In the genomic region with DNA sequence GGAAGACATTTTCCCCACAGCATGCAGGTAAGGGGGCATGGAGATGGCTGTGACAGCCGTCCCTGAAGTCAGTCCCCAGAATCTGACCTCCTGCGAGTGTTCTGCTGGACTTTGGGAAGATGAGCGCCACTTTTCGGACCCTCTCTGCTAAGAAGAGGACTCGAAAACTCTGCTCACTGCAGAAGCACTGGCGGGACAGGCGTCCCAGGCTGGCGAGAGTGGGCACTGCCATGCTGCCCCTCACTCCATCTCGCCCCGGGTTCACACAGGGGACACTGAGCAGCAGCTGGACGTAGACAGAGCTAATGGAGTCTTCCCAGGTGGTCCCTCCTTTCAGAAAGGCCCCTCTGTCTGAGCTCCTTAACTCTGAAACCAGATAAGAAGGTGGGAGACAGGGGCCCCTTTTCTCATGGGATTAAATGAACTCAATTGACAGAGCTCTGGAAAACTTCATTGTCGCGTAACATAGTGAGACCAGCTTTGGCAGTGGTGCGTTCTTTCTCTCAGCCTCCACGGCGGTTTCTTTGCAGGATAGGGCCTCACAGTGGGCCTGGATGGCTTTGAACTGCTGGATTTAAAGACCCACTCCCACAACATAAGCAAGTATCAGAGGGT, we compare ENCODE assay signal across 27 cellular contexts. TPM values are rescaled to one million over a fixed set of nuclear protein-coding genes. Genes with fewer than 3 reads are reported as not detected.
"Had no signal": no experiment of that assay in that cellular context is flagged by ENCODE, and none has a peak within 500 bp of the region (broad histone marks: within the 10 kb centered on the region; RNA-seq: fewer than 3 reads in every experiment).

No MANE protein-coding gene starts in this region.

- H3K36me3 ChIP-seq: ascending aorta, breast epithelium, esophagus muscularis mucosa, gastrocnemius medialis had no signal

- H3K27ac ChIP-seq: ascending aorta, breast epithelium, coronary artery, foreskin keratinocyte, gastrocnemius medialis had no signal

- DNase-seq: activated CD4-positive, alpha-beta memory T cell treated with anti-CD3 and anti-CD28 coated beads, Interleukin-2, amount 10 ng/mL, durations not matched to agents 7 days and 5 days; activated CD4-positive, alpha-beta T cell treated with anti-CD3 and anti-CD28 coated beads for 36 hours; activated CD4-positive, alpha-beta T cell treated with anti-CD3 and anti-CD28 coated beads, Interleukin-2, amount 10 ng/mL, durations not matched to agents 24 days and 14 days; activated CD4-positive, alpha-beta T cell treated with anti-CD3 and anti-CD28 coated beads, Interleukin-2, amount 50 U/mL, for 4 hours; activated CD4-positive, CD25-positive, alpha-beta regulatory T cell; activated CD4-positive, CD25-positive, alpha-beta regulatory T cell treated with anti-CD3 and anti-CD28 coated beads, Interleukin-2, amount 50 U/mL, for 72 hours; activated CD8-positive, alpha-beta memory T cell treated with anti-CD3 and anti-CD28 coated beads, Interleukin-2, amount 50 U/mL, for 48 hours; activated gamma-delta T cell; activated naive CD4-positive, alpha-beta T cell; activated naive CD4-positive, alpha-beta T cell treated with anti-CD3 and anti-CD28 coated beads, Interleukin-2, amount 10 ng/mL, durations not matched to agents 7 days and 5 days; activated naive CD8-positive, alpha-beta T cell treated with anti-CD3 and anti-CD28 coated beads, Interleukin-2, amount 10 ng/mL, durations not matched to agents 7 days and 5 days; activated T-cell treated with anti-CD3 and anti-CD28 coated beads for 4 hours; activated T-cell treated with anti-CD3 and anti-CD28 coated beads, Interleukin-2, amount 50 U/mL, for 24 hours; activated T-cell treated with anti-CD3 and anti-CD28 coated beads, Interleukin-2, amount 50 U/mL, for 72 hours; dorsolateral prefrontal cortex; effector memory CD4-positive, alpha-beta T cell; erythroblast; foreskin keratinocyte; gastrocnemius medialis; glutamatergic neuron; T-helper 2 cell had no signal

- H3K9me3 ChIP-seq: ascending aorta, breast epithelium, esophagus muscularis mucosa, gastrocnemius medialis had no signal

- H3K4me1 ChIP-seq: foreskin keratinocyte had no signal

- ATAC-seq: activated CD4-positive, alpha-beta T cell treated with anti-CD3 and anti-CD28 coated beads for 36 hours; activated naive CD4-positive, alpha-beta T cell treated with anti-CD3 and anti-CD28 coated beads, Interleukin-2, amount 50 U/mL, for 72 hours; activated T-cell treated with anti-CD3 and anti-CD28 coated beads, Interleukin-2, amount 50 U/mL, for 72 hours; foreskin keratinocyte; gastrocnemius medialis had no signal

- H3K27me3 ChIP-seq: ascending aorta had no signal

- H3K4me3 ChIP-seq: ascending aorta, breast epithelium, coronary artery, dorsolateral prefrontal cortex, esophagus muscularis mucosa, gastrocnemius medialis had no signal

RNA-seq across cellular contexts. Expression of a gene that starts 4.8 kb away (rescaled TPM):
- total RNA-seq: activated CD4-positive, alpha-beta memory T cell treated with anti-CD3 and anti-CD28 coated beads, Interleukin-2, amount 10 ng/mL, durations not matched to agents 7 days and 5 days; activated CD4-positive, alpha-beta T cell treated with anti-CD3 and anti-CD28 coated beads for 36 hours; activated CD4-positive, alpha-beta T cell treated with anti-CD3 and anti-CD28 coated beads, Interleukin-2, amount 10 ng/mL, durations not matched to agents 24 days and 14 days; activated naive CD4-positive, alpha-beta T cell treated with anti-CD3 and anti-CD28 coated beads, Interleukin-2, amount 50 U/mL, for 72 hours; activated naive CD8-positive, alpha-beta T cell treated with anti-CD3 and anti-CD28 coated beads, Interleukin-2, amount 10 ng/mL, durations not matched to agents 7 days and 5 days; activated T-cell treated with anti-CD3 and anti-CD28 coated beads, Interleukin-2, amount 50 U/mL, for 72 hours; foreskin keratinocyte; T-helper 1 cell treated with Interleukin-12 subunit alpha and Interleukin-12 subunit beta and Interleukin-4 antibody, amounts not matched to agents 30 ng/mL and 1 ng/mL, for 36 hours had no signal
- polyA plus RNA-seq: foreskin keratinocyte had no signal

RNA-seq across cellular contexts. Expression of a gene that starts 24.8 kb away (rescaled TPM):
- total RNA-seq: activated CD4-positive, alpha-beta memory T cell treated with anti-CD3 and anti-CD28 coated beads, Interleukin-2, amount 10 ng/mL, durations not matched to agents 7 days and 5 days; activated CD4-positive, alpha-beta T cell treated with anti-CD3 and anti-CD28 coated beads for 36 hours; activated naive CD4-positive, alpha-beta T cell treated with anti-CD3 and anti-CD28 coated beads, Interleukin-2, amount 50 U/mL, for 72 hours; T-helper 1 cell treated with Interleukin-12 subunit alpha and Interleukin-12 subunit beta and Interleukin-4 antibody, amounts not matched to agents 30 ng/mL and 1 ng/mL, for 36 hours had no signal
